Comparison of ENCODE assay signal across 2 cellular contexts in the genomic region with DNA sequence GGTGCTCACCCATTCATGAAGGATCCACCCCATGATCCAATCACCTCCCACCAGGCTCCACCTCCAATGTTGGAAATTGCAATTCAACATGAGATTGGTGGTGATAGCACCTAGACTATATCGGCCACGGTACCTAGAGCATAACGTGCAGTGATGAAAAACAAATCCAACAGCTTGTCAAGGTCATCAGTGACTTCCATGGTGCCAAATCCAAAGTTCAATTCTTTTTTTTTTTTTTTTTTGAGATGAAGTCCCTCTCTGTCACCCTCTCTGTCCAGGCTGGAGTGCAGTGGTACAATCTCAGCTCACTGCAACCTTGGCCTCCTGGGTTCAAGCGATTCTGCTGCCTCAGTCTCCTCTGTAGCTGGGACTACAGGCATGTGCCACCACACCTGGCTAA.
TF ChIP-seq lines count a peak whose summit lies in the region.

No MANE protein-coding gene starts in this region.

TF ChIP-seq in HepG2, 621 proteins besides CTCF, POLR2A, EP300 and RAD21:
- no peak for TF ChIP-seq LCORL (IDR thresholded peaks at IDR 0.05)
- 0 out of 2 replicates have a peak, but pooled peaks have one; percentile 25 for TF ChIP-seq LCORL (CRISPR knock-in tag; IDR thresholded peaks at IDR 0.05)
- peak; percentile 65; the same call in 1 of the 2 replicates for TF ChIP-seq HNF4A (CRISPR knock-in tag; IDR thresholded peaks at IDR 0.05)
- peak; percentile 86 for TF ChIP-seq ZNF362 (CRISPR knock-in tag; IDR thresholded peaks at IDR 0.05; ENCODE audit: borderline replicate concordance)
- no peak for TF ChIP-seq ZNF253 (CRISPR knock-in tag; IDR thresholded peaks at IDR 0.05; ENCODE audit: borderline replicate concordance)
- TF ChIP-seq ZNF672 (CRISPR knock-in tag; IDR thresholded peaks at IDR 0.05) = no peak
- no peak for TF ChIP-seq CC2D1A (CRISPR knock-in tag; IDR thresholded peaks at IDR 0.05)
- peak; percentile 31; the same call in 1 of the 2 replicates for TF ChIP-seq PAXIP1 (CRISPR knock-in tag; conservative IDR thresholded peaks at IDR 0.05)
- no peak for TF ChIP-seq TRIM24 (CRISPR knock-in tag; IDR thresholded peaks at IDR 0.05)
- 0 out of 2 replicates have a peak, but pooled peaks have one; percentile 57 for TF ChIP-seq ESRRA (CRISPR knock-in tag; IDR thresholded peaks at IDR 0.05; ENCODE audit: low read depth)
- TF ChIP-seq THAP7 (CRISPR knock-in tag; IDR thresholded peaks at IDR 0.05) = no peak
- TF ChIP-seq ARID5B (CRISPR knock-in tag; IDR thresholded peaks at IDR 0.05) = 0 out of 2 replicates have a peak, but pooled peaks have one; percentile 18

TF ChIP-seq in K562, 482 proteins besides CTCF, POLR2A, EP300 and RAD21:
- TF ChIP-seq KDM1A (IDR thresholded peaks at IDR 0.05) (no peak), CHCHD3 (CRISPR knock-in tag; IDR thresholded peaks at IDR 0.05) (no peak), RB1 (IDR thresholded peaks at IDR 0.05; ENCODE audit: low read depth) (no peak)
- TF ChIP-seq, protein P1, sequence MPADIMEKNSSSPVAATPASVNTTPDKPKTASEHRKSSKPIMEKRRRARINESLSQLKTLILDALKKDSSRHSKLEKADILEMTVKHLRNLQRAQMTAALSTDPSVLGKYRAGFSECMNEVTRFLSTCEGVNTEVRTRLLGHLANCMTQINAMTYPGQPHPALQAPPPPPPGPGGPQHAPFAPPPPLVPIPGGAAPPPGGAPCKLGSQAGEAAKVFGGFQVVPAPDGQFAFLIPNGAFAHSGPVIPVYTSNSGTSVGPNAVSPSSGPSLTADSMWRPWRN (IDR thresholded peaks at IDR 0.05; ENCODE audit: low read depth) = no peak
- TF ChIP-seq, protein P2, sequence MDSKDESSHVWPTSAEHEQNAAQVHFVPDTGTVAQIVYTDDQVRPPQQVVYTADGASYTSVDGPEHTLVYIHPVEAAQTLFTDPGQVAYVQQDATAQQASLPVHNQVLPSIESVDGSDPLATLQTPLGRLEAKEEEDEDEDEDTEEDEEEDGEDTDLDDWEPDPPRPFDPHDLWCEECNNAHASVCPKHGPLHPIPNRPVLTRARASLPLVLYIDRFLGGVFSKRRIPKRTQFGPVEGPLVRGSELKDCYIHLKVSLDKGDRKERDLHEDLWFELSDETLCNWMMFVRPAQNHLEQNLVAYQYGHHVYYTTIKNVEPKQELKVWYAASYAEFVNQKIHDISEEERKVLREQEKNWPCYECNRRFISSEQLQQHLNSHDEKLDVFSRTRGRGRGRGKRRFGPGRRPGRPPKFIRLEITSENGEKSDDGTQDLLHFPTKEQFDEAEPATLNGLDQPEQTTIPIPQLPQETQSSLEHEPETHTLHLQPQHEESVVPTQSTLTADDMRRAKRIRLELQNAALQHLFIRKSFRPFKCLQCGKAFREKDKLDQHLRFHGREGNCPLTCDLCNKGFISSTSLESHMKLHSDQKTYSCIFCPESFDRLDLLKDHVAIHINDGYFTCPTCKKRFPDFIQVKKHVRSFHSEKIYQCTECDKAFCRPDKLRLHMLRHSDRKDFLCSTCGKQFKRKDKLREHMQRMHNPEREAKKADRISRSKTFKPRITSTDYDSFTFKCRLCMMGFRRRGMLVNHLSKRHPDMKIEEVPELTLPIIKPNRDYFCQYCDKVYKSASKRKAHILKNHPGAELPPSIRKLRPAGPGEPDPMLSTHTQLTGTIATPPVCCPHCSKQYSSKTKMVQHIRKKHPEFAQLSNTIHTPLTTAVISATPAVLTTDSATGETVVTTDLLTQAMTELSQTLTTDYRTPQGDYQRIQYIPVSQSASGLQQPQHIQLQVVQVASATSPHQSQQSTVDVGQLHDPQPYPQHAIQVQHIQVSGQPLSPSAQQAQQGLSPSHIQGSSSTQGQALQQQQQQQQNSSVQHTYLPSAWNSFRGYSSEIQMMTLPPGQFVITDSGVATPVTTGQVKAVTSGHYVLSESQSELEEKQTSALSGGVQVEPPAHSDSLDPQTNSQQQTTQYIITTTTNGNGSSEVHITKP (IDR thresholded peaks at IDR 0.05; ENCODE audit: partially characterized antibody) = peak; percentile 48
